In the genomic region with DNA sequence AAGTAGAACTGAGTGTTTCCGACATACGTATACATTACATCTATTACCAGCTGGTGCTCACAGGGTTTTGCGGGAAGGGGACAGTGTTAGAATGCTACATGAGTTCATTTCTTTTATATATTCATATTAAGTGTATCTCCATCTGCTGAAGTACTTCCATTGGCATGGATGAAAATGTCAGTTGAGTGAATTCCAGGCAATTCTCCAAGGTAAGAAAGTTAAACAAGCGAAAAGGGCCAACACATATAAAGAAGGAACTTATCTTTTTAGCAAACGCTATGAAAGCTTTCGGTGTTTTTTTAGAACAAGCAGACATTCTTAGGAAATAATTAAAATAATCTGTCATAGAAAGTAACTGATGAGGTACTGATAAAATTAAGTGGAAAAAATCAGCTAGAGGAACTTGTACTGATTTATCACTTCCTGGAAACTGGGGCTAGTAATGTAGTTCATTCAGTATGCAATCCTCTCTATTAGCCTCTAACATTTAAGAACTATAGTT, we compare ENCODE assay signal across 19 cellular contexts. TPM values are rescaled to one million over a fixed set of nuclear protein-coding genes. Genes with fewer than 3 reads are reported as not detected.
DNase-seq lines count a peak whose midpoint lies in the region; ATAC-seq and TF ChIP-seq lines count a peak whose summit lies in the region.
"Had no signal": no experiment of that assay in that cellular context is flagged by ENCODE, and none has a peak within 500 bp of the region (broad histone marks: within the 10 kb centered on the region; RNA-seq: fewer than 3 reads in every experiment).

No MANE protein-coding gene starts in this region.

- H3K36me3 ChIP-seq in sigmoid colon = no peaks in the 10 kb centered on the region

- intact Hi-C loops in sigmoid colon (cut with DNase I) = no loop called here

- DNase-seq in activated CD4-positive, CD25-positive, alpha-beta regulatory T cell (lab: John Stamatoyannopoulos, UW) = no peak
- DNase-seq in LNCaP clone FGC (ENCODE audit: low read depth) = peak; percentile 39
- peak; percentile 4 for DNase-seq in fibroblast of gingiva (ENCODE audit: low read depth)
- no peak for DNase-seq in sigmoid colon
- no peak for DNase-seq in NCI-H1436 treated with DMSO at 0.1 percent for 48 hours (lab: John Stamatoyannopoulos, UW)
- no peak for DNase-seq in NCI-H1694 (lab: John Stamatoyannopoulos, UW)
- no peak for DNase-seq in NCI-H1105 treated with DMSO at 0.1 percent for 48 hours (lab: John Stamatoyannopoulos, UW)
- DNase-seq: activated B cell treated with CpG ODN at 0.5 μM for 24 hours; activated naive CD4-positive, alpha-beta T cell treated with anti-CD3 and anti-CD28 coated beads, Interleukin-2, amount 10 ng/mL, durations not matched to agents 7 days and 5 days; caudate nucleus; GDM1; left ventricle myocardium superior; NCI-H146; NCI-H446 treated with DMSO at 0.1 percent for 48 hours; stimulated activated naive CD4-positive, alpha-beta T cell had no signal

- TF ChIP-seq CTCF in LNCaP clone FGC (IDR thresholded peaks at IDR 0.05; ENCODE audit: control insufficient read depth, extremely low read depth, insufficient read depth) (no peak), sigmoid colon (IDR thresholded peaks at IDR 0.05) (no peak)

- no peak overlapping the region for H3K4me3 ChIP-seq in LNCaP clone FGC (ENCODE audit: low read depth, low read length)
- H3K4me3 ChIP-seq in sigmoid colon = no peak overlapping the region
- H3K4me3 ChIP-seq: A549, vagina had no signal

- H3K27ac ChIP-seq in sigmoid colon = peak overlapping the region in 3 of 4 donors; percentile 39 to 63 (median 40)
- H3K27ac ChIP-seq: A549, vagina had no signal

- TF ChIP-seq EP300 in sigmoid colon (IDR thresholded peaks at IDR 0.05) = no peak

- H3K27me3 ChIP-seq in sigmoid colon = no peaks in the 10 kb centered on the region
- H3K27me3 ChIP-seq: vagina had no signal

- no peak for TF ChIP-seq POLR2A in sigmoid colon (IDR thresholded peaks at IDR 0.05)

- WGBS in sigmoid colon, 2 donors = 81 to 91% methylated on average over 6 of the region's 6 CpGs

- ATAC-seq in activated CD4-positive, CD25-positive, alpha-beta regulatory T cell treated with anti-CD3 and anti-CD28 coated beads, Interleukin-2, amount 50 U/mL, for 24 hours = peak; percentile 37 to 65
- ATAC-seq: A549, Right ventricle myocardium inferior had no signal

- H3K9me3 ChIP-seq in sigmoid colon = no peaks in the 10 kb centered on the region
- H3K9me3 ChIP-seq: A549, vagina had no signal

- peaks cover 0 to 50% (median 42%) of the 10 kb centered on the region in 4 donors for H3K4me1 ChIP-seq in sigmoid colon
- H3K4me1 ChIP-seq: A549 had no signal

RNA-seq across cellular contexts. Expression of a gene that starts 34.6 kb away (rescaled TPM):
- total RNA-seq in sigmoid colon = 10 to 100 TPM; 66.2 to 83.4 (median 74.1) TPM
- 10 to 100 TPM; 18.5 to 29.4 (median 20.0) TPM for polyA plus RNA-seq in sigmoid colon

RNA-seq across cellular contexts. Expression of a gene that starts 42.2 kb away (rescaled TPM):
- total RNA-seq in sigmoid colon = 10 to 100 TPM; 77.3 to 97.1 (median 83.5) TPM
- polyA plus RNA-seq in sigmoid colon = 10 to 100 TPM; 48.6 to 66.6 (median 58.4) TPM

Comparison
In these comparisons a context has a peak if more than half of its experiments do, and no peak if none do; other contexts are left out.
1. DNase-seq: peak in LNCaP clone FGC (single experiment) and fibroblast of gingiva (single experiment); none in activated CD4-positive, CD25-positive, alpha-beta regulatory T cell (0 of 4), sigmoid colon (single experiment), NCI-H1436 treated with DMSO at 0.1 percent for 48 hours (single experiment), NCI-H1694 (single experiment) and NCI-H1105 treated with DMSO at 0.1 percent for 48 hours (single experiment).